ENCODE assay signal across 8 cellular contexts in genomic region chr3:67655364-67656121, GRCh38. TPM values are rescaled to one million over a fixed set of nuclear protein-coding genes. Genes with fewer than 3 reads are reported as not detected.
DNase-seq lines count a peak whose midpoint lies in the region; ATAC-seq and TF ChIP-seq lines count a peak whose summit lies in the region.

No MANE protein-coding gene starts in this region.

- intact Hi-C loops in activated CD8-positive, alpha-beta T cell treated with anti-CD3 and anti-CD28 coated beads for 36 hours (cut with micrococcal nuclease), result loop anchor here (10.0 kb wide), 1 partner anchor 271 kb away; no protein-coding TSS in a partner anchor
- intact Hi-C loops in esophagus squamous epithelium (cut with DNase I) (no loop called here), vagina (cut with DNase I) (no loop called here)

- TF ChIP-seq POLR2A in esophagus squamous epithelium (IDR thresholded peaks at IDR 0.05) (peak in 1 of 4 donors; percentile 51), vagina (IDR thresholded peaks at IDR 0.05) (no peak)

- H3K4me3 ChIP-seq in esophagus squamous epithelium, result peak overlapping the region in 3 of 4 donors; percentile 96 to 100 (median 98)
- H3K4me3 ChIP-seq in vagina, result peak overlapping the region in 1 of 2 donors; percentile 64

- H3K27me3 ChIP-seq in esophagus squamous epithelium (no peaks in the 10 kb centered on the region), vagina (no peaks in the 10 kb centered on the region)

- H3K4me1 ChIP-seq in esophagus squamous epithelium, result peaks cover 0 to 34% (median 3%) of the 10 kb centered on the region in 3 donors
- peaks cover 31% of the 10 kb centered on the region for H3K4me1 ChIP-seq in vagina

- H3K36me3 Mint-ChIP-seq in activated CD8-positive, alpha-beta T cell treated with anti-CD3 and anti-CD28 coated beads for 36 hours (ENCODE audit: low read depth), result peaks cover 25% of the 10 kb centered on the region

- peaks cover 6% of the 10 kb centered on the region for H3K9me3 Mint-ChIP-seq in activated CD8-positive, alpha-beta T cell treated with anti-CD3 and anti-CD28 coated beads for 36 hours

- peak overlapping the region; percentile 94 for H3K27ac Mint-ChIP-seq in activated CD8-positive, alpha-beta T cell treated with anti-CD3 and anti-CD28 coated beads for 36 hours

- POLR2A ChIA-PET in activated CD8-positive, alpha-beta T cell treated with anti-CD3 and anti-CD28 coated beads for 36 hours (lab: Charles Lee), result interaction anchor here (0.6 to 1.8 kb wide), 9 partner anchors 9 to 255 kb away, joined by 3 to 9 read pairs (median 3); no protein-coding TSS in a partner anchor

- H3K4me3 Mint-ChIP-seq in activated CD8-positive, alpha-beta T cell treated with anti-CD3 and anti-CD28 coated beads for 36 hours, result peak overlapping the region; percentile 81

- no peak for TF ChIP-seq CTCF in activated CD8-positive, alpha-beta T cell treated with anti-CD3 and anti-CD28 coated beads for 36 hours (IDR thresholded peaks at IDR 0.05)
- TF ChIP-seq CTCF in esophagus squamous epithelium (IDR thresholded peaks at IDR 0.05) (no peak), vagina (IDR thresholded peaks at IDR 0.05) (no peak)

- no peaks in the 10 kb centered on the region for H3K27me3 Mint-ChIP-seq in activated CD8-positive, alpha-beta T cell treated with anti-CD3 and anti-CD28 coated beads for 36 hours

- peak overlapping the region in 3 of 4 donors; percentile 87 to 97 (median 97) for H3K27ac ChIP-seq in esophagus squamous epithelium
- H3K27ac ChIP-seq in vagina, result no peak overlapping the region

- 71 to 90% methylated on average over 19 to 24 of the region's 24 CpGs for WGBS in esophagus squamous epithelium, 2 donors

- H3K9me3 ChIP-seq in esophagus squamous epithelium, result no peaks in the 10 kb centered on the region
- no peaks in the 10 kb centered on the region for H3K9me3 ChIP-seq in vagina

- H3K4me1 Mint-ChIP-seq in activated CD8-positive, alpha-beta T cell treated with anti-CD3 and anti-CD28 coated beads for 36 hours (ENCODE audit: low read depth), result peaks cover 51% of the 10 kb centered on the region

- H3K36me3 ChIP-seq in esophagus squamous epithelium (no peaks in the 10 kb centered on the region), vagina (no peaks in the 10 kb centered on the region)

- CTCF ChIA-PET in activated CD8-positive, alpha-beta T cell treated with anti-CD3 and anti-CD28 coated beads for 36 hours (lab: Charles Lee), result interaction anchor here (1.0 to 2.8 kb wide), 5 partner anchors 12 to 135 kb away, joined by 3 to 7 read pairs (median 5); no protein-coding TSS in a partner anchor

- DNase-seq in AML-193 (lab: John Stamatoyannopoulos, UW) (peak; percentile 8 to 14), esophagus squamous epithelium (lab: John Stamatoyannopoulos, UW) (no peak), vagina (ENCODE audit: extremely low spot score in 2 of 2) (no peak), C1 segment of cervical spinal cord (lab: John Stamatoyannopoulos, UW) (no peak)
- peak; percentile 94 for DNase-seq in activated CD8-positive, alpha-beta T cell treated with anti-CD3 and anti-CD28 coated beads for 36 hours
- DNase-seq in stimulated activated CD4-positive, alpha-beta T cell treated with anti-CD3 and anti-CD28 coated beads, Interleukin-1b, Interleukin-23, amount 100 ng/mL, for 24 hours (ENCODE audit: low read depth in 4 of 4, low spot score in 1 of 4), result peak; percentile 8 to 55 (median 29)

- ATAC-seq in GM19438 (IDR thresholded peaks at IDR 0.05; ENCODE audit: low read depth, unreplicated experiment) (peak; percentile 60), HG03520 (IDR thresholded peaks at IDR 0.05; ENCODE audit: unreplicated experiment) (peak; percentile 44)
- ATAC-seq in activated CD8-positive, alpha-beta T cell treated with anti-CD3 and anti-CD28 coated beads for 36 hours, result peak; percentile 77

RNA-seq across cellular contexts. Expression of gene SUCLG2, which starts 1.1 kb away (rescaled TPM):
- 10 to 100 TPM; 61.3 to 65.5 TPM for total RNA-seq in activated CD8-positive, alpha-beta T cell treated with anti-CD3 and anti-CD28 coated beads for 36 hours
- total RNA-seq in esophagus squamous epithelium (10 to 100 TPM; 29.4 to 55.4 (median 38.8) TPM), vagina (29.5 TPM)

Comparison
In these comparisons a context has a peak if more than half of its experiments do, and no peak if none do; other contexts are left out.
1. DNase-seq: peak in AML-193 (2 of 2), activated CD8-positive, alpha-beta T cell treated with anti-CD3 and anti-CD28 coated beads for 36 hours (single experiment) and stimulated activated CD4-positive, alpha-beta T cell treated with anti-CD3 and anti-CD28 coated beads, Interleukin-1b, Interleukin-23, amount 100 ng/mL, for 24 hours (4 of 4); none in esophagus squamous epithelium (single experiment), vagina (0 of 2) and C1 segment of cervical spinal cord (0 of 14).
2. Peak in every context shown above with its lines, with median percentiles within 50 percentile points of each other: ATAC-seq.